In the genomic region with DNA sequence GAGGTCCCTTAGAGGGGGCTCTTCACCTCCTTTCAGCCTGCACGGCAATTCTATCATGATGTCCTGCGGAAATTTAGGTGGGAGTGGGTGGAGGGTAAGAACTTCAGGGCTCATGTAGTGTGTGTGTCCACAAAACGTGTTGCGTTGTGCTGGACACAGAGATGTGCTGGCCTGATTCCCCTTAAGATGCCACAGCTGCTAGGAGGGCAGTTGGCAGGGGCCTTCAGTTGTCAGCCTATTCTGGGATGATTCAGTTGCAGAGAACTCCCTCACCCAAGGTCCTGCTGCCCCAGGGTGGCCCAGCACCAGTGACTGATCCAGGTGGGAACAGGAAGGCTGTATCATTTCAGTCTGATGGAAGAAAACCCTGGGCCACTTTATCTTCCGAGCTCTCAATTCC, we compare ENCODE assay signal across 13 cellular contexts. TPM values are rescaled to one million over a fixed set of nuclear protein-coding genes. Genes with fewer than 3 reads are reported as not detected.
DNase-seq lines count a peak whose midpoint lies in the region; ATAC-seq and TF ChIP-seq lines count a peak whose summit lies in the region.
"Had no signal": no experiment of that assay in that cellular context is flagged by ENCODE, and none has a peak within 500 bp of the region (broad histone marks: within the 10 kb centered on the region; RNA-seq: fewer than 3 reads in every experiment).

No MANE protein-coding gene starts in this region.

- H3K27ac ChIP-seq in breast epithelium (no peak overlapping the region), hepatocyte (no peak overlapping the region)

- H2AFZ ChIP-seq in hepatocyte: no peak overlapping the region

- H3K27me3 Mint-ChIP-seq in MCF 10A (ENCODE audit: insufficient read depth, unreplicated experiment) (no peaks in the 10 kb centered on the region), T-helper 17 cell (peaks cover 23% of the 10 kb centered on the region)
- H3K27me3 Mint-ChIP-seq in stimulated activated naive CD8-positive, alpha-beta T cell treated with anti-CD3 and anti-CD28 coated beads, Interleukin-15, amount 100 ng/mL, for 72 hours: no peaks in the 10 kb centered on the region

- H3K4me3 ChIP-seq in breast epithelium (no peak overlapping the region), hepatocyte (no peak overlapping the region)

- H3K27me3 ChIP-seq in breast epithelium (no peaks in the 10 kb centered on the region), hepatocyte (no peaks in the 10 kb centered on the region)
- H3K27me3 ChIP-seq: gastrocnemius medialis had no signal

- no peaks in the 10 kb centered on the region for H3K9me3 Mint-ChIP-seq in MCF 10A (ENCODE audit: unreplicated experiment)
- no peaks in the 10 kb centered on the region for H3K9me3 Mint-ChIP-seq in stimulated activated naive CD8-positive, alpha-beta T cell treated with anti-CD3 and anti-CD28 coated beads, Interleukin-15, amount 100 ng/mL, for 72 hours

- H4K20me1 ChIP-seq in hepatocyte (ENCODE audit: insufficient read depth, poor library complexity, severe bottlenecking): no peaks in the 10 kb centered on the region

- TF ChIP-seq CTCF in MCF 10A (IDR thresholded peaks at IDR 0.05; ENCODE audit: unreplicated experiment) (no peak), breast epithelium (IDR thresholded peaks at IDR 0.05) (no peak), hepatocyte (IDR thresholded peaks at IDR 0.05; ENCODE audit: poor library complexity) (no peak)

- H3K4me1 Mint-ChIP-seq in MCF 10A (ENCODE audit: insufficient read depth, unreplicated experiment) (peaks cover 16% of the 10 kb centered on the region), T-helper 17 cell (peaks cover 20% of the 10 kb centered on the region)
- H3K4me1 Mint-ChIP-seq in stimulated activated naive CD8-positive, alpha-beta T cell treated with anti-CD3 and anti-CD28 coated beads, Interleukin-15, amount 100 ng/mL, for 72 hours: peaks cover 51% of the 10 kb centered on the region

- no peak for TF ChIP-seq POLR2A in breast epithelium (IDR thresholded peaks at IDR 0.05)

- H3K27ac Mint-ChIP-seq in MCF 10A (ENCODE audit: low read depth, unreplicated experiment) (no peak overlapping the region), T-helper 17 cell (no peak overlapping the region)
- peak overlapping the region in 1 of 2 donors; percentile 47 for H3K27ac Mint-ChIP-seq in stimulated activated naive CD8-positive, alpha-beta T cell treated with anti-CD3 and anti-CD28 coated beads, Interleukin-15, amount 100 ng/mL, for 72 hours

- no peak for ATAC-seq in T-helper 17 cell
- ATAC-seq in stimulated activated naive CD8-positive, alpha-beta T cell treated with anti-CD3 and anti-CD28 coated beads, Interleukin-15, amount 100 ng/mL, for 72 hours: no peak
- no peak for ATAC-seq in GM19397 (IDR thresholded peaks at IDR 0.05; ENCODE audit: unreplicated experiment)

- WGBS in hepatocyte (ENCODE audit: low lambda C conversion rate, missing lambda C conversion rate): 93% methylated on average over 5 of the region's 5 CpGs

- no TSS peak for BruUV-seq in MCF 10A (replicated peaks; lab: Mats Ljungman, UMichigan)

- H3K36me3 ChIP-seq in breast epithelium (no peaks in the 10 kb centered on the region), hepatocyte (replicated peaks; ENCODE audit: insufficient read depth, low read depth) (no peaks in the 10 kb centered on the region)
- H3K36me3 ChIP-seq: gastrocnemius medialis, thoracic aorta had no signal

- DNase-seq in MCF 10A (ENCODE audit: unreplicated experiment) (no peak), breast epithelium (ENCODE audit: low spot score in 2 of 2) (no peak), T-helper 17 cell (no peak), hepatocyte (ENCODE audit: low spot score) (no peak), iPS-NIHi11 (ENCODE audit: low spot score) (no peak), midbrain (lab: John Stamatoyannopoulos, UW) (no peak)
- DNase-seq in stimulated activated naive CD8-positive, alpha-beta T cell treated with anti-CD3 and anti-CD28 coated beads, Interleukin-15, amount 100 ng/mL, for 72 hours: no peak
- DNase-seq: central memory CD4-positive, alpha-beta T cell; gastrocnemius medialis; NCI-H146; stimulated activated CD4-positive, alpha-beta T cell treated with anti-CD3 and anti-CD28 coated beads, Interleukin-2, amount 100 ng/mL, for 24 hours had no signal

- no peaks in the 10 kb centered on the region for H3K9me2 ChIP-seq in hepatocyte (replicated peaks; ENCODE audit: insufficient read depth)

- H3K4me1 ChIP-seq in breast epithelium (no peaks in the 10 kb centered on the region), hepatocyte (ENCODE audit: insufficient read depth) (no peaks in the 10 kb centered on the region)

- POLR2A ChIA-PET in MCF 10A (lab: Yijun Ruan, JAX): interaction anchor here (0.8 to 1.2 kb wide), 2 partner anchors 8 to 442 kb away, joined by 3 read pairs; no protein-coding TSS in a partner anchor

- peak overlapping the region; percentile 71 for H3K4me2 ChIP-seq in hepatocyte

- H3K4me3 Mint-ChIP-seq in MCF 10A (ENCODE audit: unreplicated experiment) (peak overlapping the region; percentile 90), T-helper 17 cell (peak overlapping the region; percentile 100)
- H3K4me3 Mint-ChIP-seq in stimulated activated naive CD8-positive, alpha-beta T cell treated with anti-CD3 and anti-CD28 coated beads, Interleukin-15, amount 100 ng/mL, for 72 hours: peak overlapping the region; percentile 95 to 97

- H3K9me3 ChIP-seq in breast epithelium (no peaks in the 10 kb centered on the region), T-helper 17 cell (ENCODE audit: control insufficient read depth, low read length, poor library complexity, severe bottlenecking) (no peaks in the 10 kb centered on the region), hepatocyte (ENCODE audit: low read depth) (no peaks in the 10 kb centered on the region)
- H3K9me3 ChIP-seq: gastrocnemius medialis, thoracic aorta had no signal

- H3K36me3 Mint-ChIP-seq in MCF 10A (ENCODE audit: insufficient read depth, unreplicated experiment): no peaks in the 10 kb centered on the region
- peaks cover 6% of the 10 kb centered on the region for H3K36me3 Mint-ChIP-seq in T-helper 17 cell (ENCODE audit: low read depth)

- intact Hi-C loops in MCF 10A (cut with micrococcal nuclease): loop anchor here (10.0 kb wide), 1 partner anchor 649 kb away; no protein-coding TSS in a partner anchor
- intact Hi-C loops in breast epithelium (cut with DNase I; ENCODE audit: low total_unique reads): no loop called here

- peaks cover 35% of the 10 kb centered on the region for H3K79me2 ChIP-seq in hepatocyte

- CTCF ChIA-PET in MCF 10A (lab: Yijun Ruan, JAX): interaction anchor here (0.7 to 1.4 kb wide), 2 partner anchors 10 to 1149 kb away, joined by 3 read pairs; no protein-coding TSS in a partner anchor

RNA-seq across cellular contexts. Expression of gene HJURP, which starts 1.0 kb away (rescaled TPM):
- 12.7 and 29.3 TPM in 2 replicates for total RNA-seq in MCF 10A (2022)
- 1 to 10 TPM in 1 of 3 donors, under 1 TPM in 1, not detected in 1; 0.33 to 3.0 TPM for total RNA-seq in breast epithelium
- 1 to 10 TPM in 1 of 2 donors, under 1 TPM in 1; 0.35 to 1.1 TPM for total RNA-seq in T-helper 17 cell
- 5.0 and 5.3 TPM in 2 replicates for total RNA-seq in hepatocyte
- polyA plus RNA-seq in hepatocyte: 2.7 and 3.6 TPM in 2 replicates
